In the genomic region with DNA sequence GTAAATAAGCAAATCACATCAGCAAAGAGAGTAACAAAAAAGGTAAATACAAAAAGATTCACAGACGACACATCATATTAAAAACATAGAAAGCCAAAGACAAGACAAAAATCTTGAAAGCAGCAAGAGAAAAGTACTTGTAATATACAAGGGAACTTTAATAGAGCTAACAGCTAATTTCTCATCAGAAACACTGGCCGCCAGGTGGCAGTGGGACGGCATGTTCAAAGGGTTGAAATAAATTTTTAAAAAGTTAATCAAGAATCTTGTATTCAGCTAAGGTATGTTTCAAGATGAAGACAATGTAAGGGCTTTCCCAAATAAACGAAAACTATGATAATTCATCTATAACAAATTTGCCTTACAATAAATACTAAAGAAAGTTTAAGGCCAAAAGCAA, we compare ENCODE assay signal across 10 cellular contexts.
DNase-seq lines count a peak whose midpoint lies in the region; ATAC-seq and TF ChIP-seq lines count a peak whose summit lies in the region.
"Had no signal": no experiment of that assay in that cellular context is flagged by ENCODE, and none has a peak within 500 bp of the region (broad histone marks: within the 10 kb centered on the region; RNA-seq: fewer than 3 reads in every experiment).

No MANE protein-coding gene starts in this region.

- H3K36me3 ChIP-seq in A673 (ENCODE audit: insufficient read depth, low read length, poor library complexity, severe bottlenecking) (no peaks in the 10 kb centered on the region), GM06990 (ENCODE audit: control insufficient read depth, insufficient read depth, low read length) (no peaks in the 10 kb centered on the region), OCI-LY3 (replicated peaks; ENCODE audit: low read depth, low read length) (no peaks in the 10 kb centered on the region), MG63 (no peaks in the 10 kb centered on the region)

- TF ChIP-seq CTCF in A673 (conservative IDR thresholded peaks at IDR 0.05; ENCODE audit: low read depth, low read length), result peak; percentile 66
- TF ChIP-seq CTCF in GM06990 (IDR thresholded peaks at IDR 0.05; ENCODE audit: insufficient read depth, low read length, poor library complexity, severe bottlenecking), result peak; percentile 62
- TF ChIP-seq CTCF in OCI-LY3 (IDR thresholded peaks at IDR 0.05; ENCODE audit: low read depth, low read length), result peak; percentile 70

- no peak overlapping the region for H3K4me2 ChIP-seq in OCI-LY3 (ENCODE audit: low read length)

- ATAC-seq in HG03045 (IDR thresholded peaks at IDR 0.05; ENCODE audit: unreplicated experiment), result no peak

- intact Hi-C loops in A673 (cut with micrococcal nuclease; ENCODE audit: unreplicated experiment) (loop anchor here (1.0 to 5.0 kb wide), 3 partner anchors 158 to 852 kb away; no protein-coding TSS in a partner anchor), posterior vena cava (cut with DNase I) (no loop called here)

- CTCF ChIA-PET in A673 (lab: Charles Lee), result interaction anchor here (1.0 kb wide), 1 partner anchor 158 kb away, joined by 3 read pairs; no protein-coding TSS in a partner anchor

- POLR2A ChIA-PET in A673 (lab: Charles Lee; ENCODE audit: low non-redundant PET), result no interaction called here

- no peak overlapping the region for H2AFZ ChIP-seq in OCI-LY3 (ENCODE audit: low read depth, low read length)

- DNase-seq in A673 (ENCODE audit: low spot score) (peak; percentile 43), GM06990 (ENCODE audit: extremely low read depth, insufficient read length) (no peak), fibroblast of peridontal ligament (ENCODE audit: extremely low read depth) (peak; percentile 47), MG63 (no peak), mesenteric fat pad (ENCODE audit: low spot score) (no peak), posterior vena cava (ENCODE audit: low spot score) (no peak)
- DNase-seq: NCI-H345; stimulated activated CD4-positive, alpha-beta T cell treated with anti-CD3 and anti-CD28 coated beads, Interleukin-4, amount 100 ng/mL, for 1 hour had no signal

- no peak overlapping the region for H3K9ac ChIP-seq in OCI-LY3 (ENCODE audit: low read length)

- H3K79me2 ChIP-seq in OCI-LY3 (ENCODE audit: low read length), result no peaks in the 10 kb centered on the region

- H4K20me1 ChIP-seq in OCI-LY3 (ENCODE audit: insufficient read depth, low read length), result no peaks in the 10 kb centered on the region

- H3K4me1 ChIP-seq in A673 (ENCODE audit: insufficient read depth, low read length, poor library complexity, severe bottlenecking), result no peaks in the 10 kb centered on the region
- no peaks in the 10 kb centered on the region for H3K4me1 ChIP-seq in OCI-LY3 (ENCODE audit: low read length)

- H3K4me3 ChIP-seq in A673 (ENCODE audit: low read depth, low read length, poor library complexity, severe bottlenecking) (no peak overlapping the region), GM06990 (replicated peaks; ENCODE audit: low read depth, low read length) (no peak overlapping the region), OCI-LY3 (ENCODE audit: low read length) (no peak overlapping the region), MG63 (no peak overlapping the region)

- no TSS peak for BruUV-seq in A673 (replicated peaks; lab: Mats Ljungman, UMichigan)

- H3K9me3 ChIP-seq in A673 (ENCODE audit: low read depth, low read length, poor library complexity, severe bottlenecking) (no peaks in the 10 kb centered on the region), OCI-LY3 (ENCODE audit: insufficient read depth, low read length) (no peaks in the 10 kb centered on the region), MG63 (no peaks in the 10 kb centered on the region)

- no peak overlapping the region for H3K27ac ChIP-seq in A673 (ENCODE audit: low read depth, low read length, poor library complexity, severe bottlenecking)
- no peak overlapping the region for H3K27ac ChIP-seq in OCI-LY3 (ENCODE audit: low read length)

- H3K27me3 ChIP-seq in A673 (replicated peaks; ENCODE audit: insufficient read depth, low read depth, low read length, poor library complexity), result no peaks in the 10 kb centered on the region
- H3K27me3 ChIP-seq in GM06990 (replicated peaks; ENCODE audit: control insufficient read depth, insufficient read depth, low read length), result no peaks in the 10 kb centered on the region
- no peaks in the 10 kb centered on the region for H3K27me3 ChIP-seq in OCI-LY3 (ENCODE audit: low read depth, low read length)
- H3K27me3 ChIP-seq in MG63, result no peaks in the 10 kb centered on the region

Comparison
In these comparisons a context has a peak if more than half of its experiments do, and no peak if none do; other contexts are left out.
1. DNase-seq: peak in A673 (single experiment) and fibroblast of peridontal ligament (single experiment); none in GM06990 (single experiment), MG63 (single experiment), mesenteric fat pad (single experiment) and posterior vena cava (single experiment).
2. Peak in every context shown above with its lines, with median percentiles within 50 percentile points of each other: CTCF ChIP-seq.